In genomic region chr17:61328351-61328750, GRCh38 we compare ENCODE assay signal across 26 cellular contexts.
"Had no signal": no experiment of that assay in that cellular context is flagged by ENCODE, and none has a peak within 500 bp of the region (broad histone marks: within the 10 kb centered on the region; RNA-seq: fewer than 3 reads in every experiment).

No MANE protein-coding gene starts in this region.

- H3K27ac Mint-ChIP-seq: mesothelial cell of epicardium had no signal

- FAIRE-seq: colon, endothelial cell of umbilical vein, islet of Langerhans, keratinocyte had no signal

- H3K9me3 Mint-ChIP-seq: mesothelial cell of epicardium had no signal

- H3K9me3 ChIP-seq: esophagus squamous epithelium, gastrocnemius medialis, heart right ventricle, left ventricle myocardium inferior, lower lobe of right lung had no signal

- H3K27me3 ChIP-seq: dorsolateral prefrontal cortex, esophagus squamous epithelium, gastrocnemius medialis, heart right ventricle had no signal

- H3K36me3 ChIP-seq: esophagus squamous epithelium, gastrocnemius medialis, heart right ventricle, left ventricle myocardium inferior, lower lobe of right lung had no signal

- ATAC-seq: esophagus mucosa, gastrocnemius medialis, heart right ventricle, left cardiac atrium, left lobe of liver, lower lobe of right lung had no signal

- H3K36me3 Mint-ChIP-seq: mesothelial cell of epicardium had no signal

- H3K4me3 Mint-ChIP-seq: mesothelial cell of epicardium had no signal

- H3K27ac ChIP-seq: coronary artery, dorsolateral prefrontal cortex, epithelial cell of prostate, esophagus squamous epithelium, gastrocnemius medialis, heart right ventricle, left ventricle myocardium inferior, lower lobe of right lung had no signal

- DNase-seq: dermis blood vessel endothelial cell; dorsolateral prefrontal cortex; effector CD4-positive, alpha-beta T cell; effector memory CD4-positive, alpha-beta T cell; erythroblast; esophagus squamous epithelium; foreskin fibroblast; foreskin melanocyte; gastrocnemius medialis; glutamatergic neuron; head of caudate nucleus; heart right ventricle; hippocampal formation; left cardiac atrium; left ventricle myocardium inferior; lower lobe of right lung; mesenchymal stem cell had no signal

- H3K4me3 ChIP-seq: coronary artery, dorsolateral prefrontal cortex, esophagus squamous epithelium, gastrocnemius medialis, heart right ventricle, left ventricle myocardium inferior, lower lobe of right lung had no signal
